ENCODE assay signal across 8 cellular contexts in genomic region chr19:52942371-52943133, GRCh38. TPM values are rescaled to one million over a fixed set of nuclear protein-coding genes. Genes with fewer than 3 reads are reported as not detected.
DNase-seq lines count a peak whose midpoint lies in the region; ATAC-seq and TF ChIP-seq lines count a peak whose summit lies in the region.

No MANE protein-coding gene starts in this region.

- TF ChIP-seq EP300 in upper lobe of left lung (IDR thresholded peaks at IDR 0.05), result no peak

- WGBS in GM23248 (ENCODE audit: low coverage in 1 of 2, low lambda C conversion rate in 2 of 2, missing lambda C conversion rate in 2 of 2), 2 experiments, result 1 to 3% methylated on average over 29 to 36 of the region's 43 CpGs
- WGBS in heart right ventricle, 2 donors, result 0 to 1% methylated on average over 43 of the region's 43 CpGs
- 0% methylated on average over 20 to 43 of the region's 43 CpGs for WGBS in upper lobe of left lung, 2 donors

- in situ Hi-C loops in GM23248 (cut with MboI), result no loop called here

- no peaks in the 10 kb centered on the region for H3K27me3 ChIP-seq in GM23248 (replicated peaks; ENCODE audit: insufficient read depth)
- no peaks in the 10 kb centered on the region for H3K27me3 ChIP-seq in SU-DHL-6 (ENCODE audit: low read length)
- no peaks in the 10 kb centered on the region for H3K27me3 ChIP-seq in heart right ventricle
- no peaks in the 10 kb centered on the region for H3K27me3 ChIP-seq in upper lobe of left lung

- H3K9me3 ChIP-seq in GM23248 (ENCODE audit: low read depth) (no peaks in the 10 kb centered on the region), SU-DHL-6 (ENCODE audit: insufficient read depth, low read length) (no peaks in the 10 kb centered on the region), heart right ventricle (peaks cover 0 to 21% (median 4%) of the 10 kb centered on the region in 11 donors), upper lobe of left lung (peaks cover 0 to 26% (median 18%) of the 10 kb centered on the region in 4 donors)

- H3K4me3 ChIP-seq in GM23248 (peak overlapping the region; percentile 99), SU-DHL-6 (ENCODE audit: insufficient read depth, low read length, poor library complexity, severe bottlenecking) (peak overlapping the region; percentile 97), heart right ventricle (peak overlapping the region; percentile 40 to 91 (median 80)), upper lobe of left lung (peak overlapping the region; percentile 65 to 92 (median 82))

- H4K20me1 ChIP-seq in GM23248 (ENCODE audit: insufficient read depth) (no peaks in the 10 kb centered on the region), SU-DHL-6 (ENCODE audit: low read depth, low read length) (no peaks in the 10 kb centered on the region)

- H3K9me2 ChIP-seq in GM23248 (ENCODE audit: insufficient read depth), result no peaks in the 10 kb centered on the region
- H3K9me2 ChIP-seq in SU-DHL-6 (replicated peaks; ENCODE audit: insufficient read depth, low read length), result no peaks in the 10 kb centered on the region

- peaks cover 41% of the 10 kb centered on the region for H3K36me3 Mint-ChIP-seq in activated naive CD8-positive, alpha-beta T cell treated with anti-CD3 and anti-CD28 coated beads, Interleukin-2, amount 50 U/mL, for 24 hours (ENCODE audit: low read depth)

- H3K79me2 ChIP-seq in GM23248 (ENCODE audit: insufficient read depth), result peaks cover 9% of the 10 kb centered on the region; the same call in 1 of the 2 replicates
- peaks cover 43% of the 10 kb centered on the region for H3K79me2 ChIP-seq in SU-DHL-6 (ENCODE audit: insufficient read depth, low read length)

- H2AFZ ChIP-seq in GM23248 (peak overlapping the region; percentile 100), SU-DHL-6 (ENCODE audit: low read depth, low read length, severe bottlenecking) (peak overlapping the region; percentile 99)

- TF ChIP-seq POLR2A in upper lobe of left lung (IDR thresholded peaks at IDR 0.05), result peak in 3 of 4 donors; percentile 59 to 90 (median 82)

- H3K4me3 Mint-ChIP-seq in activated naive CD8-positive, alpha-beta T cell treated with anti-CD3 and anti-CD28 coated beads, Interleukin-2, amount 50 U/mL, for 24 hours, result peak overlapping the region; percentile 90

- H3K27me3 Mint-ChIP-seq in activated naive CD8-positive, alpha-beta T cell treated with anti-CD3 and anti-CD28 coated beads, Interleukin-2, amount 50 U/mL, for 24 hours, result no peaks in the 10 kb centered on the region

- H3K4me2 ChIP-seq in GM23248 (ENCODE audit: unreplicated experiment) (peak overlapping the region; percentile 95), SU-DHL-6 (ENCODE audit: low read depth, low read length, poor library complexity, severe bottlenecking) (peak overlapping the region; percentile 98)

- H3K36me3 ChIP-seq in GM23248 (ENCODE audit: low read depth) (no peaks in the 10 kb centered on the region), SU-DHL-6 (ENCODE audit: low read length) (no peaks in the 10 kb centered on the region), heart right ventricle (no peaks in the 10 kb centered on the region), upper lobe of left lung (no peaks in the 10 kb centered on the region)

- peak; percentile 91 for DNase-seq in EL
- peak; percentile 89 for DNase-seq in GM23248
- peak; percentile 78 for DNase-seq in LHCN-M2 (ENCODE audit: low read depth)
- DNase-seq in activated naive CD8-positive, alpha-beta T cell treated with anti-CD3 and anti-CD28 coated beads, Interleukin-2, amount 50 U/mL, for 24 hours, result peak; percentile 92
- peak; percentile 92 to 94 for DNase-seq in heart right ventricle
- DNase-seq in posterior cingulate gyrus, result peak; percentile 61 to 97 (median 80)
- DNase-seq in upper lobe of left lung, result peak; percentile 95 to 100

- peak; percentile 99 for ATAC-seq in activated naive CD8-positive, alpha-beta T cell treated with anti-CD3 and anti-CD28 coated beads, Interleukin-2, amount 50 U/mL, for 24 hours
- ATAC-seq in heart right ventricle (peak; percentile 97 to 100 (median 98)), upper lobe of left lung (ENCODE audit: low FRiP score in 2 of 2) (peak; percentile 98 to 99)

- intact Hi-C loops in heart right ventricle (cut with DNase I) (loop anchor here in 3 of 10 donors (1.0 to 2.0 kb wide), 3 partner anchors 20 kb away; partner anchors contain the start of genes ZNF816 (in 2 of the 3) and ZNF888 (in 1 of the 3)), posterior cingulate gyrus (cut with DNase I) (no loop called here)

- no peak for TF ChIP-seq CTCF in SU-DHL-6 (IDR thresholded peaks at IDR 0.05; ENCODE audit: insufficient read depth, low read length, poor library complexity, severe bottlenecking)
- TF ChIP-seq CTCF in heart right ventricle (IDR thresholded peaks at IDR 0.05), result no peak
- no peak for TF ChIP-seq CTCF in upper lobe of left lung (IDR thresholded peaks at IDR 0.05)

- peak overlapping the region; percentile 85 for H3K27ac Mint-ChIP-seq in activated naive CD8-positive, alpha-beta T cell treated with anti-CD3 and anti-CD28 coated beads, Interleukin-2, amount 50 U/mL, for 24 hours

- H3K4me1 Mint-ChIP-seq in activated naive CD8-positive, alpha-beta T cell treated with anti-CD3 and anti-CD28 coated beads, Interleukin-2, amount 50 U/mL, for 24 hours, result peaks cover 24% of the 10 kb centered on the region

- peak overlapping the region; percentile 92 for H3K9ac ChIP-seq in GM23248
- H3K9ac ChIP-seq in SU-DHL-6 (ENCODE audit: low read length), result peak overlapping the region; percentile 83

- H3K27ac ChIP-seq in GM23248, result peak overlapping the region; percentile 69
- peak overlapping the region; percentile 52 for H3K27ac ChIP-seq in SU-DHL-6 (ENCODE audit: low read depth, low read length)
- peak overlapping the region in 9 of 10 donors; percentile 72 to 91 (median 85) for H3K27ac ChIP-seq in heart right ventricle
- H3K27ac ChIP-seq in upper lobe of left lung, result peak overlapping the region; percentile 83 to 91 (median 84)

- H3K4me1 ChIP-seq in GM23248 (ENCODE audit: insufficient read depth) (peaks cover 4% of the 10 kb centered on the region; the same call in 1 of the 2 replicates), heart right ventricle (peaks cover 0 to 27% (median 9%) of the 10 kb centered on the region in 9 donors), upper lobe of left lung (peaks cover 5 to 16% (median 12%) of the 10 kb centered on the region in 4 donors)

- peaks cover 3% of the 10 kb centered on the region; the same call in 1 of the 2 replicates for H3F3A ChIP-seq in GM23248 (ENCODE audit: insufficient read depth)
- no peaks in the 10 kb centered on the region for H3F3A ChIP-seq in SU-DHL-6 (ENCODE audit: insufficient read depth)

- peaks cover 33% of the 10 kb centered on the region for H3K9me3 Mint-ChIP-seq in activated naive CD8-positive, alpha-beta T cell treated with anti-CD3 and anti-CD28 coated beads, Interleukin-2, amount 50 U/mL, for 24 hours

RNA-seq across cellular contexts. Expression of gene ZNF888, which starts 19.3 kb away (rescaled TPM):
- total RNA-seq in GM23248 (2014; rRNA removed; shearing (Covaris generic)), result 0.76 and 5.1 TPM in 2 replicates
- polyA plus RNA-seq in GM23248 (2016; fragmentation: Nextera tagmentation; extraction: Ambion mirVana), result 1.4 and 1.6 TPM in 2 replicates
- 0.83 and 0.92 TPM in 2 replicates for total RNA-seq in LHCN-M2 (2014; rRNA removed)
- polyA plus RNA-seq in LHCN-M2 (2012), result 0.46 TPM
- 1 to 10 TPM in 9 of 10 donors, under 1 TPM in 1; 0.76 to 2.3 (median 1.4) TPM for total RNA-seq in heart right ventricle
- 1 to 10 TPM in 1 of 2 donors, under 1 TPM in 1; 0.70 to 1.6 TPM for polyA plus RNA-seq in heart right ventricle
- total RNA-seq in upper lobe of left lung, result 10 to 100 TPM in 2 of 6 donors, 1 to 10 TPM in 4; 3.2 to 13.6 (median 6.9) TPM

RNA-seq across cellular contexts. Expression of gene ZNF816, which starts 20.1 kb away (rescaled TPM):
- total RNA-seq in GM23248 (2014; rRNA removed; shearing (Covaris generic)), result 3.0 and 6.7 TPM in 2 replicates
- polyA plus RNA-seq in GM23248 (2016; fragmentation: Nextera tagmentation; extraction: Ambion mirVana) (4.3 and 4.7 TPM in 2 replicates), heart right ventricle (1 to 10 TPM; 1.6 to 1.9 TPM)
- total RNA-seq in LHCN-M2 (2014; rRNA removed) (9.9 and 11.2 TPM in 2 replicates), heart right ventricle (10 to 100 TPM in 1 of 10 donors, 1 to 10 TPM in 9; 3.8 to 11.8 (median 5.6) TPM), upper lobe of left lung (10 to 100 TPM in 2 of 6 donors, 1 to 10 TPM in 4; 6.7 to 14.6 (median 8.8) TPM)
- 4.1 TPM for polyA plus RNA-seq in LHCN-M2 (2012)

RNA-seq across cellular contexts. Expression of gene ZNF320, which starts 45.1 kb away (rescaled TPM):
- 3.8 and 16.4 TPM in 2 replicates for total RNA-seq in GM23248 (2014; rRNA removed; shearing (Covaris generic))
- polyA plus RNA-seq in GM23248 (2016; fragmentation: Nextera tagmentation; extraction: Ambion mirVana) (4.3 and 5.3 TPM in 2 replicates), heart right ventricle (10 to 100 TPM in 1 of 2 donors, 1 to 10 TPM in 1; 2.7 to 10.0 TPM)
- total RNA-seq in LHCN-M2 (2014; rRNA removed) (1.8 and 5.1 TPM in 2 replicates), heart right ventricle (10 to 100 TPM in 1 of 10 donors, 1 to 10 TPM in 9; 6.3 to 16.3 (median 7.6) TPM), upper lobe of left lung (10 to 100 TPM in 3 of 6 donors, 1 to 10 TPM in 3; 3.6 to 41.9 (median 10.1) TPM)
- 1.6 TPM for polyA plus RNA-seq in LHCN-M2 (2012)

Comparison
In these comparisons a context has a peak if more than half of its experiments do, and no peak if none do; other contexts are left out.
1. Peak in every context shown above with its lines: DNase-seq, ATAC-seq, H3K4me3 ChIP-seq and H3K27ac ChIP-seq.